8 cellular contexts compared by ENCODE assay signal in genomic region chr12:51351913-51352532, GRCh38. TPM values are rescaled to one million over a fixed set of nuclear protein-coding genes. Genes with fewer than 3 reads are reported as not detected.
DNase-seq lines count a peak whose midpoint lies in the region; ATAC-seq, FAIRE-seq and TF ChIP-seq lines count a peak whose summit lies in the region.

No MANE protein-coding gene starts in this region.

- no peak for TF ChIP-seq POLR2A in H54 (IDR thresholded peaks at IDR 0.05; ENCODE audit: low read depth, low read length)
- no peak for TF ChIP-seq POLR2A in gastrocnemius medialis (IDR thresholded peaks at IDR 0.05)

- DNase-seq in CD4-positive, CD25-positive, alpha-beta regulatory T cell, result peak; percentile 13 to 60 (median 48)
- DNase-seq in H54 (ENCODE audit: insufficient read length, low spot score) (peak; percentile 52), NOMO-1 treated with DMSO at 0.1 percent for 48 hours (lab: John Stamatoyannopoulos, UW; ENCODE audit: unreplicated experiment) (peak; percentile 38), hepatic stellate cell (ENCODE audit: low spot score) (peak; percentile 46), gastrocnemius medialis (no peak), RKO (ENCODE audit: low spot score) (no peak)
- peak; percentile 66 for DNase-seq in activated naive CD4-positive, alpha-beta T cell treated with anti-CD3 and anti-CD28 coated beads, Interleukin-2, amount 10 ng/mL, durations not matched to agents 7 days and 5 days

- no peaks in the 10 kb centered on the region for H3K27me3 Mint-ChIP-seq in CD4-positive, CD25-positive, alpha-beta regulatory T cell
- H3K27me3 Mint-ChIP-seq in activated naive CD4-positive, alpha-beta T cell treated with anti-CD3 and anti-CD28 coated beads, Interleukin-2, amount 10 ng/mL, durations not matched to agents 7 days and 5 days, result peaks cover 22% of the 10 kb centered on the region

- TF ChIP-seq CTCF in gastrocnemius medialis (IDR thresholded peaks at IDR 0.05 in 4 of 5, conservative IDR thresholded peaks at IDR 0.05 in 1 of 5), result peak; percentile 15 to 58 (median 45)

- no peak overlapping the region for H3K4me3 ChIP-seq in CD4-positive, CD25-positive, alpha-beta regulatory T cell (ENCODE audit: low read depth, low read length)
- no peak overlapping the region for H3K4me3 ChIP-seq in gastrocnemius medialis

- no peak overlapping the region for H3K27ac ChIP-seq in CD4-positive, CD25-positive, alpha-beta regulatory T cell (ENCODE audit: insufficient read depth, low read length, poor library complexity, severe bottlenecking)
- H3K27ac ChIP-seq in gastrocnemius medialis, result no peak overlapping the region

- in situ Hi-C loops in gastrocnemius medialis (cut with MboI; ENCODE audit: low sequenced_read_pairs in 4 of 4), result no loop called here

- peaks cover 0 to 8% (median 3%) of the 10 kb centered on the region in 4 donors for H3K4me1 Mint-ChIP-seq in CD4-positive, CD25-positive, alpha-beta regulatory T cell
- H3K4me1 Mint-ChIP-seq in activated naive CD4-positive, alpha-beta T cell treated with anti-CD3 and anti-CD28 coated beads, Interleukin-2, amount 10 ng/mL, durations not matched to agents 7 days and 5 days, result no peaks in the 10 kb centered on the region

- intact Hi-C loops in gastrocnemius medialis (cut with DNase I; ENCODE audit: low total_unique reads), result no loop called here

- no peaks in the 10 kb centered on the region for H3K9me3 Mint-ChIP-seq in CD4-positive, CD25-positive, alpha-beta regulatory T cell
- no peaks in the 10 kb centered on the region for H3K9me3 Mint-ChIP-seq in activated naive CD4-positive, alpha-beta T cell treated with anti-CD3 and anti-CD28 coated beads, Interleukin-2, amount 10 ng/mL, durations not matched to agents 7 days and 5 days

- H3K27me3 ChIP-seq in CD4-positive, CD25-positive, alpha-beta regulatory T cell (ENCODE audit: control insufficient read depth, insufficient read depth, low read length), result no peaks in the 10 kb centered on the region
- no peaks in the 10 kb centered on the region for H3K27me3 ChIP-seq in gastrocnemius medialis

- FAIRE-seq in H54 (lab: Jason Lieb, UNC), result peak; percentile 68

- H3K27ac Mint-ChIP-seq in CD4-positive, CD25-positive, alpha-beta regulatory T cell, result peak overlapping the region; percentile 73 to 84 (median 80)
- H3K27ac Mint-ChIP-seq in activated naive CD4-positive, alpha-beta T cell treated with anti-CD3 and anti-CD28 coated beads, Interleukin-2, amount 10 ng/mL, durations not matched to agents 7 days and 5 days, result no peak overlapping the region

- no peaks in the 10 kb centered on the region for H3K4me1 ChIP-seq in CD4-positive, CD25-positive, alpha-beta regulatory T cell (ENCODE audit: control insufficient read depth, insufficient read depth, low read length, poor library complexity, severe bottlenecking)
- no peaks in the 10 kb centered on the region for H3K4me1 ChIP-seq in gastrocnemius medialis

- H3K36me3 ChIP-seq in CD4-positive, CD25-positive, alpha-beta regulatory T cell (ENCODE audit: control insufficient read depth, insufficient read depth, low read length), result no peaks in the 10 kb centered on the region
- no peaks in the 10 kb centered on the region for H3K36me3 ChIP-seq in gastrocnemius medialis

- CTCF ChIA-PET in activated naive CD4-positive, alpha-beta T cell treated with anti-CD3 and anti-CD28 coated beads, Interleukin-2, amount 10 ng/mL, durations not matched to agents 7 days and 5 days (lab: Charles Lee), result interaction anchor here (0.7 to 4.1 kb wide), 10 partner anchors 8 to 325 kb away, joined by 3 to 35 read pairs (median 5); partner anchors contain the start of genes SLC11A2 and SMAGP

- H3K36me3 Mint-ChIP-seq in CD4-positive, CD25-positive, alpha-beta regulatory T cell, result no peaks in the 10 kb centered on the region
- peaks cover 7% of the 10 kb centered on the region for H3K36me3 Mint-ChIP-seq in activated naive CD4-positive, alpha-beta T cell treated with anti-CD3 and anti-CD28 coated beads, Interleukin-2, amount 10 ng/mL, durations not matched to agents 7 days and 5 days

- H3K9me3 ChIP-seq in CD4-positive, CD25-positive, alpha-beta regulatory T cell (ENCODE audit: control insufficient read depth in 2 of 2, low read length in 2 of 2), result no peaks in the 10 kb centered on the region
- no peaks in the 10 kb centered on the region for H3K9me3 ChIP-seq in gastrocnemius medialis

- ATAC-seq in CD4-positive, CD25-positive, alpha-beta regulatory T cell (ENCODE audit: low read depth in 2 of 2), result no peak
- ATAC-seq in gastrocnemius medialis (peak; percentile 50 to 74), GM19351 (IDR thresholded peaks at IDR 0.05; ENCODE audit: unreplicated experiment) (no peak)

- H3K4me3 Mint-ChIP-seq in CD4-positive, CD25-positive, alpha-beta regulatory T cell, result peak overlapping the region in 1 of 4 donors; percentile 79
- H3K4me3 Mint-ChIP-seq in activated naive CD4-positive, alpha-beta T cell treated with anti-CD3 and anti-CD28 coated beads, Interleukin-2, amount 10 ng/mL, durations not matched to agents 7 days and 5 days, result no peak overlapping the region

RNA-seq across cellular contexts. Expression of gene CELA1, which starts 5.5 kb away (rescaled TPM):
- not detected for total RNA-seq in CD4-positive, CD25-positive, alpha-beta regulatory T cell
- polyA plus RNA-seq in CD4-positive, CD25-positive, alpha-beta regulatory T cell, result 1 to 10 TPM in 3 of 4 donors, under 1 TPM in 1; 0.25 to 2.0 (median 1.4) TPM
- total RNA-seq in gastrocnemius medialis, result not detected

RNA-seq across cellular contexts. Expression of gene BIN2, which starts 28.0 kb away (rescaled TPM):
- total RNA-seq in CD4-positive, CD25-positive, alpha-beta regulatory T cell, result 273 TPM
- 100 to 1,000 TPM; 204 to 255 (median 228) TPM for polyA plus RNA-seq in CD4-positive, CD25-positive, alpha-beta regulatory T cell
- 1 to 10 TPM in 3 of 4 donors, under 1 TPM in 1; 0.87 to 1.3 (median 1.2) TPM for total RNA-seq in gastrocnemius medialis

RNA-seq across cellular contexts. Expression of gene GALNT6, which starts 39.2 kb away (rescaled TPM):
- total RNA-seq in CD4-positive, CD25-positive, alpha-beta regulatory T cell, result 19.5 TPM
- 1 to 10 TPM; 2.3 to 4.8 (median 2.7) TPM for polyA plus RNA-seq in CD4-positive, CD25-positive, alpha-beta regulatory T cell
- under 1 TPM; 0.24 to 0.51 (median 0.37) TPM for total RNA-seq in gastrocnemius medialis

Comparison
In these comparisons a context has a peak if more than half of its experiments do, and no peak if none do; other contexts are left out.
1. ATAC-seq: peak in gastrocnemius medialis (2 of 2); none in CD4-positive, CD25-positive, alpha-beta regulatory T cell (0 of 2) and GM19351 (single experiment).
2. DNase-seq: peak in CD4-positive, CD25-positive, alpha-beta regulatory T cell (3 of 3), H54 (single experiment), NOMO-1 treated with DMSO at 0.1 percent for 48 hours (single experiment), activated naive CD4-positive, alpha-beta T cell treated with anti-CD3 and anti-CD28 coated beads, Interleukin-2, amount 10 ng/mL, durations not matched to agents 7 days and 5 days (single experiment) and hepatic stellate cell (single experiment); none in gastrocnemius medialis (0 of 2) and RKO (single experiment).
3. RNA of gene BIN2, which starts 28.0 kb away (total RNA-seq): 273 TPM in CD4-positive, CD25-positive, alpha-beta regulatory T cell (single experiment); 0.87 to 1.3 TPM in gastrocnemius medialis; every median in the first group is over 100 times any median in the second.
4. RNA of gene GALNT6, which starts 39.2 kb away (total RNA-seq): 19.5 TPM in CD4-positive, CD25-positive, alpha-beta regulatory T cell (single experiment); 0.24 to 0.51 TPM in gastrocnemius medialis; every median in the first group is over 10 times any median in the second.